9 cellular contexts compared by ENCODE assay signal in the genomic region with DNA sequence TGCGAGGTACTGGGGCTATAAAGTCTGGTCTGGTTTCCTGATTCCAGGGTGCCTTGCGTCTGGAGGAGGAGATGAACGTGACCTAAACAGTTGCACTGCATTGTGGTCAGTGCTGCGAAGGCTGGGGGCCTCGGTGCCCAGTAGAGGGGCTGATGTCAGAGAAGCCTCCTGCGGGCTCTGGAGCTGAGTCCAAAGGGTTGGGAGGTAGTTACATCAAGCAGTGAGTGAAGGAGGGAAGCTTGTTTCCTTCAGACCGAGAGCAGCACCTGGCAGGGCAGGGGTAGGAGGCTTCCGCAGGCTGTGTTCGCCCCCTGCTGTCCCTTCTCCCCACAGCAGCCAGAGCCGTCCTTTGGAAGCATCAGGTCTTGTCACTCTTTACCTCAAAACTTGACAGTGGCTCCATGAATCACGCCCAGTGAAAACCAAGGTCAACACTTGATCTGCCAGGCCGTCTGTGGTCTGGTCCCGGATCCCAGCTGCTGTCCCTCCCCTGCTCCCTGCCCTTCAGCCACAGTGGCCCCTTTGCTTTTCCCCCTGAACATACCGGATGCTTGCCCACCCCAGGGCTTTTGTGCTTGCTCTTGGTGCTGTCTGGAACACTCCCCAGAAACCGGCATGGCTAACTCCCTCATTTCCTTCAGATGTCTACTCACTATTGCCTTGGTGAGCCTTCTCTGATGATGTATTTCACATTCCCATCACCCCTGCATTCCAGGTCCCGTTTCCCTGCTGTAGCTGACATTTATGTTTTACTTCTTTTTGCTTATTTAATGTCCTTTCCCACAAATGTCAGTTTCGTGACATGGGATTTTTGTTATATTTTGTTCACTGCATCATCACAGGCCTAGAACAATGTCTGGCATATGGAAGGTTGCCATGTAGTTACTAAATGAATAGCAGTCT. TPM values are rescaled to one million over a fixed set of nuclear protein-coding genes. Genes with fewer than 3 reads are reported as not detected.
DNase-seq lines count a peak whose midpoint lies in the region; ATAC-seq and TF ChIP-seq lines count a peak whose summit lies in the region.
"Had no signal": no experiment of that assay in that cellular context is flagged by ENCODE, and none has a peak within 500 bp of the region (broad histone marks: within the 10 kb centered on the region; RNA-seq: fewer than 3 reads in every experiment).

No MANE protein-coding gene starts in this region.

- 53 to 61% (median 54%) methylated on average over 17 of the region's 17 CpGs for WGBS in adipose tissue, 3 donors

- no peaks in the 10 kb centered on the region for H3K9me3 Mint-ChIP-seq in CD4-positive, alpha-beta T cell

- no peak overlapping the region for H3K27ac ChIP-seq in CD4-positive, alpha-beta T cell (ENCODE audit: low read depth, low read length)
- peak overlapping the region; percentile 16 for H3K27ac ChIP-seq in adipose tissue (ENCODE audit: low read depth, low read length)
- peak overlapping the region in 13 of 21 experiments; percentile 1 to 76 (median 58) for H3K27ac ChIP-seq in skin epidermis
- H3K27ac ChIP-seq: SK-N-MC had no signal

- TF ChIP-seq CTCF in CD4-positive, alpha-beta T cell (IDR thresholded peaks at IDR 0.05) = peak; percentile 52

- peak; percentile 95 for ATAC-seq in CD4-positive, alpha-beta T cell (ENCODE audit: poor library complexity)

- CTCF ChIA-PET in CD4-positive, alpha-beta T cell (lab: Charles Lee) = interaction anchor here (1.2 to 4.6 kb wide), 4 partner anchors 9 to 211 kb away, joined by 4 to 38 read pairs (median 4); no protein-coding TSS in a partner anchor

- H3K9me3 ChIP-seq in CD4-positive, alpha-beta T cell (ENCODE audit: control insufficient read depth, low read length) = no peaks in the 10 kb centered on the region

- in situ Hi-C loops in SK-MEL-5 (cut with HindIII; ENCODE audit: low pct_unique_long_range_greater_than_20kb, low sequenced_read_pairs) = no loop called here

- H3K4me1 Mint-ChIP-seq in CD4-positive, alpha-beta T cell (ENCODE audit: low read depth) = peaks cover 59% of the 10 kb centered on the region

- H3K27me3 Mint-ChIP-seq in CD4-positive, alpha-beta T cell = no peaks in the 10 kb centered on the region

- no peak overlapping the region for H3K4me3 Mint-ChIP-seq in CD4-positive, alpha-beta T cell

- POLR2A ChIA-PET in CD4-positive, alpha-beta T cell (lab: Charles Lee) = interaction anchor here (0.6 to 1.0 kb wide), 2 partner anchors 211 to 1604 kb away, joined by 3 to 4 read pairs; no protein-coding TSS in a partner anchor

- peak; percentile 26 to 52 (median 42) for DNase-seq in CD4-positive, alpha-beta T cell
- DNase-seq in HS-27A (ENCODE audit: low read depth) = peak; percentile 52
- DNase-seq in SK-MEL-5 (ENCODE audit: low read depth, low spot score) = peak; percentile 60
- peak; percentile 65 for DNase-seq in hepatic stellate cell (ENCODE audit: low spot score)
- DNase-seq in middle frontal gyrus (ENCODE audit: extremely low spot score, low spot score) = no peak
- DNase-seq in NK-92 (lab: John Stamatoyannopoulos, UW; ENCODE audit: unreplicated experiment) = no peak

- no peaks in the 10 kb centered on the region for H3K27me3 ChIP-seq in CD4-positive, alpha-beta T cell (ENCODE audit: control insufficient read depth, insufficient read depth, low read length)

- intact Hi-C loops in CD4-positive, alpha-beta T cell (cut with DNase I, micrococcal nuclease) = loop anchor here (1.0 to 5.0 kb wide), 3 partner anchors 66 to 211 kb away; no protein-coding TSS in a partner anchor

- H3K4me3 ChIP-seq in skin epidermis = no peak overlapping the region
- H3K4me3 ChIP-seq: SK-N-MC had no signal

- peak overlapping the region; percentile 12 for H3K27ac Mint-ChIP-seq in CD4-positive, alpha-beta T cell

- peaks cover 60% of the 10 kb centered on the region for H3K36me3 Mint-ChIP-seq in CD4-positive, alpha-beta T cell (ENCODE audit: low read depth)

RNA-seq across cellular contexts. Expression of a gene that starts 7.0 kb away (rescaled TPM):
- 10 to 100 TPM; 38.3 to 40.3 TPM for total RNA-seq in CD4-positive, alpha-beta T cell
- total RNA-seq in SK-MEL-5 (2014; rRNA removed; shearing (Covaris generic)) = 223 and 259 TPM in 2 replicates
- 127 and 175 TPM in 2 replicates for polyA plus RNA-seq in SK-MEL-5 (2015; cell fraction: cytosol; rRNA removed)
- 19.2 and 31.2 TPM in 2 replicates for polyA plus RNA-seq in SK-MEL-5 (2015; cell fraction: nucleus; rRNA removed)
- polyA plus RNA-seq in adipose tissue = 100 to 1,000 TPM in 2 of 3 donors, 10 to 100 TPM in 1; 67.3 to 250 (median 166) TPM

RNA-seq across cellular contexts. Expression of a gene that starts 35.3 kb away (rescaled TPM):
- 10 to 100 TPM; 17.5 to 17.7 TPM for total RNA-seq in CD4-positive, alpha-beta T cell
- 1.1 and 1.5 TPM in 2 replicates for total RNA-seq in SK-MEL-5 (2014; rRNA removed; shearing (Covaris generic))
- 0.31 TPM in 1 of 2 replicates, not detected in the other for polyA plus RNA-seq in SK-MEL-5 (2015; cell fraction: cytosol; rRNA removed)
- polyA plus RNA-seq in SK-MEL-5 (2015; cell fraction: nucleus; rRNA removed) = 0.35 TPM in 1 of 2 replicates, not detected in the other
- polyA plus RNA-seq in adipose tissue = 10 to 100 TPM; 24.8 to 82.0 (median 78.1) TPM

Comparison
In these comparisons a context has a peak if more than half of its experiments do, and no peak if none do; other contexts are left out.
1. DNase-seq: peak in CD4-positive, alpha-beta T cell (10 of 10), HS-27A (single experiment), SK-MEL-5 (single experiment) and hepatic stellate cell (single experiment); none in middle frontal gyrus (single experiment) and NK-92 (single experiment).